1 cellular context compared by ENCODE assay signal in genomic region chr2:174776223-174776622, GRCh38.
TF ChIP-seq lines count a peak whose summit lies in the region.

No MANE protein-coding gene starts in this region.

TF ChIP-seq in HCT116, 20 proteins besides CTCF, POLR2A, EP300 and RAD21 (continued from another document):
- TF ChIP-seq ZBTB33 (IDR thresholded peaks at IDR 0.05; ENCODE audit: extremely low read depth, insufficient replicate concordance, low read length) = no peak
- TF ChIP-seq POLR2AphosphoS5 (IDR thresholded peaks at IDR 0.05; ENCODE audit: low read depth, low read length) = no peak
- TF ChIP-seq JUND (IDR thresholded peaks at IDR 0.05) = no peak
